ENCODE assay signal across 13 cellular contexts in the genomic region with DNA sequence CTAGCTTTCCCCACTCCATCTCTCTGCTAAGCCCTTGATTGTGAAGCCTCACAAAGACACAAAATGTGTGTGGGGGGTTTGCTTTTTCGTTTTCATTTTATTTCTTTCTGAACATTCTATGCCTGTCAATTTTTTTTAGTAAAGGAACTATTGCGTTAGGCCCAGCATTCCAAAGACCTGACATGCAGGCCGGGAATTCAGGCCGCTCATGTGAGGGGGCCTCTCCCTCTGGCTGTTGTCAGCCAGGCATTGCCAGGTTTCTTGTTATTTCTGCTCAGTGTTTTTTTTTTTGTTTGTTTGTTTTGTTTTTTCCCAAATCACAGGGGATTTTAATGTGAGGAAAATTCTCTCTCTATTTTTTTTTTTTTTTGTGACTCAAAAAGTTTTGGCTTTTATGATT. TPM values are rescaled to one million over a fixed set of nuclear protein-coding genes. Genes with fewer than 3 reads are reported as not detected.
DNase-seq lines count a peak whose midpoint lies in the region; ATAC-seq, FAIRE-seq and TF ChIP-seq lines count a peak whose summit lies in the region.
"Had no signal": no experiment of that assay in that cellular context is flagged by ENCODE, and none has a peak within 500 bp of the region (broad histone marks: within the 10 kb centered on the region; RNA-seq: fewer than 3 reads in every experiment).

No MANE protein-coding gene starts in this region.

- DNase-seq in AG08396 (ENCODE audit: low spot score), result peak; percentile 84
- DNase-seq in T1000 (lab: John Stamatoyannopoulos, UW), result peak; percentile 7
- peak; percentile 92 for DNase-seq in fibroblast of villous mesenchyme (ENCODE audit: low read depth)
- no peak for DNase-seq in omental fat pad (ENCODE audit: low spot score)
- DNase-seq in GM19240 (ENCODE audit: insufficient read length, low spot score), result no peak
- no peak for DNase-seq in GM12891 (ENCODE audit: insufficient read length, low spot score)
- DNase-seq in activated effector memory CD4-positive, alpha-beta T cell treated with Interleukin-2 at 50 U/mL for 16 hours, result no peak
- DNase-seq: nephron progenitor cell, Peyer's patch had no signal

- TF ChIP-seq POLR2A in GM12891 (IDR thresholded peaks at IDR 0.05; ENCODE audit: low read depth, low read length), result no peak

- no peak overlapping the region for H3K4me3 ChIP-seq in fibroblast of villous mesenchyme (ENCODE audit: low read depth, low read length)
- H3K4me3 ChIP-seq: Peyer's patch had no signal

- peak; percentile 66 for ATAC-seq in omental fat pad (ENCODE audit: low FRiP score)
- no peak for ATAC-seq in HG03139 (IDR thresholded peaks at IDR 0.05; ENCODE audit: unreplicated experiment)
- ATAC-seq: activated naive CD4-positive, alpha-beta T cell treated with anti-CD3 and anti-CD28 coated beads, Interleukin-2, amount 50 U/mL, for 72 hours had no signal

- FAIRE-seq in GM12891 (lab: Jason Lieb, UNC), result no peak
- FAIRE-seq: GM12892 had no signal

- TF ChIP-seq CTCF in fibroblast of villous mesenchyme (IDR thresholded peaks at IDR 0.05; ENCODE audit: insufficient read depth, low read depth, low read length) (no peak), omental fat pad (IDR thresholded peaks at IDR 0.05) (no peak)

TF ChIP-seq in GM12891, 5 proteins besides CTCF, POLR2A, EP300 and RAD21:
- TF ChIP-seq POU2F2 (IDR thresholded peaks at IDR 0.05; ENCODE audit: low read depth, low read length), result no peak
- TF ChIP-seq POLR2AphosphoS5 (IDR thresholded peaks at IDR 0.05; ENCODE audit: low read depth, low read length), result no peak
- TF ChIP-seq TAF1 (IDR thresholded peaks at IDR 0.05; ENCODE audit: low read depth, low read length), result no peak
- TF ChIP-seq PAX5 (IDR thresholded peaks at IDR 0.05; ENCODE audit: insufficient read depth, low read length, severe bottlenecking), result no peak
- TF ChIP-seq SPI1 (IDR thresholded peaks at IDR 0.05; ENCODE audit: low read depth, low read length), result no peak

RNA-seq across cellular contexts. Expression of gene MEDAG, which starts 10.3 kb away (rescaled TPM):
- total RNA-seq in fibroblast of villous mesenchyme, result 12.1 and 20.0 TPM in 2 replicates
- total RNA-seq in omental fat pad, result 100 to 1,000 TPM; 113 to 601 (median 377) TPM
- polyA plus RNA-seq in GM12891 (2012; ENCODE audit: low read depth, missing spikeins), result not detected
- total RNA-seq: activated naive CD4-positive, alpha-beta T cell treated with anti-CD3 and anti-CD28 coated beads, Interleukin-2, amount 50 U/mL, for 72 hours had no signal

RNA-seq across cellular contexts. Expression of gene TEX26, which starts 36.7 kb away (rescaled TPM):
- total RNA-seq in fibroblast of villous mesenchyme, result under 0.01 TPM in 1 of 2 replicates, not detected in the other
- 1 to 10 TPM in 1 of 4 donors, under 1 TPM in 2, not detected in 1; 0.36 to 1.5 (median 0.88) TPM for total RNA-seq in omental fat pad
- not detected for polyA plus RNA-seq in GM12891 (2012; ENCODE audit: low read depth, missing spikeins)
- total RNA-seq: activated naive CD4-positive, alpha-beta T cell treated with anti-CD3 and anti-CD28 coated beads, Interleukin-2, amount 50 U/mL, for 72 hours; glomerular endothelial cell; Peyer's patch had no signal

Comparison
In these comparisons a context has a peak if more than half of its experiments do, and no peak if none do; other contexts are left out.
1. DNase-seq: peak in AG08396 (single experiment), T1000 (single experiment) and fibroblast of villous mesenchyme (single experiment); none in omental fat pad (single experiment), GM19240 (single experiment), GM12891 (single experiment) and activated effector memory CD4-positive, alpha-beta T cell treated with Interleukin-2 at 50 U/mL for 16 hours (single experiment).